ENCODE assay signal across 11 cellular contexts in genomic region chr6:1391692-1392309, GRCh38. TPM values are rescaled to one million over a fixed set of nuclear protein-coding genes. Genes with fewer than 3 reads are reported as not detected.
DNase-seq lines count a peak whose midpoint lies in the region; ATAC-seq and TF ChIP-seq lines count a peak whose summit lies in the region.
"Had no signal": no experiment of that assay in that cellular context is flagged by ENCODE, and none has a peak within 500 bp of the region (broad histone marks: within the 10 kb centered on the region; RNA-seq: fewer than 3 reads in every experiment).

No MANE protein-coding gene starts in this region.

- no peak overlapping the region for H3K27ac Mint-ChIP-seq in CD4-positive, CD25-positive, alpha-beta regulatory T cell
- no peak overlapping the region for H3K27ac Mint-ChIP-seq in activated T-cell treated with anti-CD3 and anti-CD28 coated beads, Interleukin-2, amount 50 U/mL, for 24 hours

- no peak overlapping the region for H3K4me3 ChIP-seq in CD4-positive, CD25-positive, alpha-beta regulatory T cell (ENCODE audit: low read depth, low read length)
- H3K4me3 ChIP-seq in SJCRH30, result peak overlapping the region; percentile 63; the same call in 1 of the 2 replicates
- peak overlapping the region; percentile 52 for H3K4me3 ChIP-seq in fibroblast of villous mesenchyme (ENCODE audit: low read depth, low read length)
- H3K4me3 ChIP-seq in prostate gland, result peak overlapping the region; percentile 37 to 40
- H3K4me3 ChIP-seq in vagina, result no peak overlapping the region

- H3K4me1 ChIP-seq in CD4-positive, CD25-positive, alpha-beta regulatory T cell (ENCODE audit: control insufficient read depth, insufficient read depth, low read length, poor library complexity, severe bottlenecking), result peaks cover 29% of the 10 kb centered on the region
- H3K4me1 ChIP-seq in SJCRH30 (no peaks in the 10 kb centered on the region), prostate gland (replicated peaks) (no peaks in the 10 kb centered on the region), vagina (peaks cover 31% of the 10 kb centered on the region)

- H3K4me1 Mint-ChIP-seq in CD4-positive, CD25-positive, alpha-beta regulatory T cell, result peaks cover 1 to 35% (median 15%) of the 10 kb centered on the region in 4 donors
- H3K4me1 Mint-ChIP-seq in activated T-cell treated with anti-CD3 and anti-CD28 coated beads, Interleukin-2, amount 50 U/mL, for 24 hours (ENCODE audit: low read depth), result peaks cover 26% of the 10 kb centered on the region

- whole genome bisulfite sequencing in prostate gland, result 50% methylated on average over 12 of the region's 12 CpGs

- TF ChIP-seq CTCF in fibroblast of villous mesenchyme (IDR thresholded peaks at IDR 0.05; ENCODE audit: insufficient read depth, low read depth, low read length) (no peak), prostate gland (IDR thresholded peaks at IDR 0.05) (no peak), vagina (IDR thresholded peaks at IDR 0.05) (no peak)

- DNase-seq in CD4-positive, CD25-positive, alpha-beta regulatory T cell, result no peak
- DNase-seq in SJCRH30 (no peak), fibroblast of villous mesenchyme (ENCODE audit: low read depth) (no peak), prostate gland (ENCODE audit: low spot score) (no peak), vagina (ENCODE audit: extremely low spot score in 2 of 2) (no peak), cardiac septum (ENCODE audit: low spot score) (no peak)
- DNase-seq in activated T-cell treated with anti-CD3 and anti-CD28 coated beads, Interleukin-2, amount 50 U/mL, for 24 hours, result no peak
- DNase-seq: activated CD4-positive, alpha-beta T cell treated with anti-CD3 and anti-CD28 coated beads for 1 hour; islet precursor cell; NCI-H1436 treated with DMSO at 0.1 percent for 48 hours had no signal

- peaks cover 74% of the 10 kb centered on the region for H3K27me3 Mint-ChIP-seq in CD4-positive, CD25-positive, alpha-beta regulatory T cell
- H3K27me3 Mint-ChIP-seq in activated T-cell treated with anti-CD3 and anti-CD28 coated beads, Interleukin-2, amount 50 U/mL, for 24 hours, result peaks cover 82% of the 10 kb centered on the region

- peaks cover 31% of the 10 kb centered on the region for H3K27me3 ChIP-seq in CD4-positive, CD25-positive, alpha-beta regulatory T cell (ENCODE audit: control insufficient read depth, insufficient read depth, low read length)
- H3K27me3 ChIP-seq in SJCRH30 (no peaks in the 10 kb centered on the region), prostate gland (replicated peaks; ENCODE audit: insufficient read depth) (peaks cover 31% of the 10 kb centered on the region), vagina (peaks cover 19% of the 10 kb centered on the region)

- intact Hi-C loops in prostate gland (cut with DNase I) (loop anchor here (5.0 to 10.0 kb wide), 2 partner anchors 680 to 797 kb away; no protein-coding TSS in a partner anchor), vagina (cut with DNase I) (loop anchor here (10.0 kb wide), 1 partner anchor 797 kb away; no protein-coding TSS in a partner anchor), cardiac septum (cut with DNase I) (loop anchor here (10.0 kb wide), 1 partner anchor 797 kb away; no protein-coding TSS in a partner anchor)

- TF ChIP-seq POLR2A in prostate gland (IDR thresholded peaks at IDR 0.05) (no peak), vagina (IDR thresholded peaks at IDR 0.05) (no peak)

- peaks cover 0 to 5% (median 0%) of the 10 kb centered on the region in 7 donors for H3K9me3 Mint-ChIP-seq in CD4-positive, CD25-positive, alpha-beta regulatory T cell
- H3K9me3 Mint-ChIP-seq in activated T-cell treated with anti-CD3 and anti-CD28 coated beads, Interleukin-2, amount 50 U/mL, for 24 hours, result no peaks in the 10 kb centered on the region

- no peaks in the 10 kb centered on the region for H3K36me3 Mint-ChIP-seq in CD4-positive, CD25-positive, alpha-beta regulatory T cell
- no peaks in the 10 kb centered on the region for H3K36me3 Mint-ChIP-seq in activated T-cell treated with anti-CD3 and anti-CD28 coated beads, Interleukin-2, amount 50 U/mL, for 24 hours (ENCODE audit: low read depth)

- H3K4me3 Mint-ChIP-seq in CD4-positive, CD25-positive, alpha-beta regulatory T cell, result peak overlapping the region in 3 of 4 donors; percentile 7 to 85 (median 33)
- H3K4me3 Mint-ChIP-seq in activated T-cell treated with anti-CD3 and anti-CD28 coated beads, Interleukin-2, amount 50 U/mL, for 24 hours, result no peak overlapping the region

- H3K27ac ChIP-seq in CD4-positive, CD25-positive, alpha-beta regulatory T cell (ENCODE audit: insufficient read depth, low read length, poor library complexity, severe bottlenecking), result no peak overlapping the region
- no peak overlapping the region for H3K27ac ChIP-seq in SJCRH30
- H3K27ac ChIP-seq in prostate gland, result peak overlapping the region; percentile 59 to 72
- H3K27ac ChIP-seq in vagina, result no peak overlapping the region

- H3K9me3 ChIP-seq in CD4-positive, CD25-positive, alpha-beta regulatory T cell (ENCODE audit: control insufficient read depth in 2 of 2, low read length in 2 of 2), result no peaks in the 10 kb centered on the region
- no peaks in the 10 kb centered on the region for H3K9me3 ChIP-seq in SJCRH30 (replicated peaks)
- no peaks in the 10 kb centered on the region for H3K9me3 ChIP-seq in prostate gland
- no peaks in the 10 kb centered on the region for H3K9me3 ChIP-seq in vagina

- H3K36me3 ChIP-seq in CD4-positive, CD25-positive, alpha-beta regulatory T cell (ENCODE audit: control insufficient read depth, insufficient read depth, low read length), result no peaks in the 10 kb centered on the region
- H3K36me3 ChIP-seq in SJCRH30, result no peaks in the 10 kb centered on the region
- H3K36me3 ChIP-seq in prostate gland, result no peaks in the 10 kb centered on the region
- H3K36me3 ChIP-seq in vagina, result no peaks in the 10 kb centered on the region

- ATAC-seq in CD4-positive, CD25-positive, alpha-beta regulatory T cell (ENCODE audit: low read depth in 2 of 2), result no peak
- no peak for ATAC-seq in GM18519 (IDR thresholded peaks at IDR 0.05; ENCODE audit: low FRiP score, unreplicated experiment)

RNA-seq across cellular contexts. Expression of gene FOXF2, which starts 2.4 kb away (rescaled TPM):
- not detected for total RNA-seq in CD4-positive, CD25-positive, alpha-beta regulatory T cell
- polyA plus RNA-seq in CD4-positive, CD25-positive, alpha-beta regulatory T cell, result not detected
- 2.8 and 3.7 TPM in 2 replicates for total RNA-seq in SJCRH30 (2014; rRNA removed; shearing (Covaris generic))
- total RNA-seq in fibroblast of villous mesenchyme (0.97 TPM in 1 of 2 replicates, not detected in the other), prostate gland (10 to 100 TPM in 1 of 2 donors, 1 to 10 TPM in 1; 4.9 to 14.1 TPM), vagina (1.2 TPM), cardiac septum (0.43 TPM)

Comparison
In these comparisons a context has a peak if more than half of its experiments do, and no peak if none do; other contexts are left out.
1. H3K27ac ChIP-seq: peak in prostate gland (2 of 2); none in CD4-positive, CD25-positive, alpha-beta regulatory T cell (single experiment), SJCRH30 (single experiment) and vagina (single experiment).
2. H3K4me3 ChIP-seq: peak in SJCRH30 (single experiment), fibroblast of villous mesenchyme (single experiment) and prostate gland (2 of 2); none in CD4-positive, CD25-positive, alpha-beta regulatory T cell (single experiment) and vagina (0 of 2).